Comparison of ENCODE assay signal across 13 cellular contexts in the genomic region with DNA sequence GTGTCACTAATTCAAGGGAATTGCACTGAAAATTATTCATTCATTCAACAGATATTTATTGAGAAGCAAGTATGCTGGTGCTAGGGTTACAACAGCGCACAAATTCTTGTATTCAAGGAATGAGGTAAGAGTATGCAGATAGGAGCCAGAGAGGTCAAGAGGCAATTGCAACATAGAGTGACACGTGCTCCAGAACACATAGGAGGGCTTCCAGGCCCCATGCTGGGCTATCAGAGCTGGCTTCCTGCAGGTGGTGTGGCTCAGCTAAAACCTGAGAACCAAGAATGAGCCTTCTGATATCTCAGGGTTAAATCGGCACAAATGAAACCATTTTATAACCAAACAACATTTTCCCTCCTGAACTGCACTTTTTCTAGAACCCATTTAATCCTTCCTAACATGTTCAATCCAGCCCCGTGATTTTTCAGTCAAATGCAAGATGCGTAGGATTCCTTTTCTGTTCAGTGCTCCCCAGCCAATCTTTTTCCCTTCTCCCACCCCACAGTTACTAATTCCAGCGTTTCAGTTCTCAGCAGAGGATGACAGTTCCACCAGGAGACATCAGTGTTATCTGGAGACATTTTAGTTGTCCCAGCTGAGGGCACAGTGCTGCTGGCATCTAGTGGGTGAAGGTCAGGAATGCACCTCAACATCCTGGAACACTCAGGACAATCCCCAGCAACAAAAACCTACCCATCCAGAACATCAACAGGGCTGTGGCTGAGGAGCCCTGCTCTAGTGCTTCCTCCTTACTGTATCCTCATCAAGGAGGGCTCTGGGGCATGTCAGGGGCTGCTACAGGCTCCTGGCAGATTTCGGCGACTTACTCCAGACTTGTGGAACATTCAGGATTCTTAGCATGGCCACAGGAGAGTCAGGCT. TPM values are rescaled to one million over a fixed set of nuclear protein-coding genes. Genes with fewer than 3 reads are reported as not detected.
DNase-seq lines count a peak whose midpoint lies in the region; ATAC-seq and TF ChIP-seq lines count a peak whose summit lies in the region.
"Had no signal": no experiment of that assay in that cellular context is flagged by ENCODE, and none has a peak within 500 bp of the region (broad histone marks: within the 10 kb centered on the region; RNA-seq: fewer than 3 reads in every experiment).

No MANE protein-coding gene starts in this region.

- H3K4me1 Mint-ChIP-seq in CD14-positive monocyte, result peaks cover 47% of the 10 kb centered on the region

- no peak overlapping the region for H3K4me3 Mint-ChIP-seq in CD14-positive monocyte
- H3K4me3 Mint-ChIP-seq: stimulated activated effector memory CD8-positive, alpha-beta T cell treated with anti-CD3 and anti-CD28 coated beads, Interleukin-12 subunit alpha, Interleukin-12 subunit beta, amount 100 ng/mL, for 72 hours had no signal

- DNase-seq in CD14-positive monocyte (ENCODE audit: low spot score) (no peak), HuH-7.5 (ENCODE audit: low spot score) (peak; percentile 64), RWPE2 (ENCODE audit: low spot score) (no peak), iPS DF 4.7 (ENCODE audit: extremely low read depth, low spot score) (peak; percentile 30), NCI-H187 treated with DMSO at 0.1 percent for 48 hours (lab: John Stamatoyannopoulos, UW) (no peak), pons (ENCODE audit: low spot score) (no peak), NCI-H128 (lab: John Stamatoyannopoulos, UW; ENCODE audit: unreplicated experiment) (no peak), NCI-H2107 treated with DMSO at 0.1 percent for 48 hours (lab: John Stamatoyannopoulos, UW; ENCODE audit: unreplicated experiment) (no peak)
- DNase-seq: BE2C, glutamatergic neuron, NCI-H1694 had no signal

- peaks cover 0 to 5% of the 10 kb centered on the region in 2 donors for H3K36me3 Mint-ChIP-seq in CD14-positive monocyte
- H3K36me3 Mint-ChIP-seq: stimulated activated effector memory CD8-positive, alpha-beta T cell treated with anti-CD3 and anti-CD28 coated beads, Interleukin-12 subunit alpha, Interleukin-12 subunit beta, amount 100 ng/mL, for 72 hours had no signal

- no peak for ATAC-seq in RWPE2 (ENCODE audit: low read depth)
- ATAC-seq: activated CD4-positive, CD25-positive, alpha-beta regulatory T cell treated with anti-CD3 and anti-CD28 coated beads, Interleukin-2, amount 50 U/mL, for 24 hours; stimulated activated effector memory CD8-positive, alpha-beta T cell treated with anti-CD3 and anti-CD28 coated beads, Interleukin-12 subunit alpha, Interleukin-12 subunit beta, amount 100 ng/mL, for 72 hours had no signal

- intact Hi-C loops in CD14-positive monocyte (cut with micrococcal nuclease), result no loop called here

- no peaks in the 10 kb centered on the region for H3K36me3 ChIP-seq in RWPE2 (ENCODE audit: low read depth)
- H3K36me3 ChIP-seq: BE2C had no signal

- H3K27me3 ChIP-seq in RWPE2 (ENCODE audit: insufficient read depth, poor library complexity, severe bottlenecking), result no peaks in the 10 kb centered on the region
- H3K27me3 ChIP-seq: BE2C had no signal

- H3K27ac Mint-ChIP-seq in CD14-positive monocyte, result peak overlapping the region; percentile 19 to 88 (median 69)
- H3K27ac Mint-ChIP-seq: stimulated activated effector memory CD8-positive, alpha-beta T cell treated with anti-CD3 and anti-CD28 coated beads, Interleukin-12 subunit alpha, Interleukin-12 subunit beta, amount 100 ng/mL, for 72 hours had no signal

- no peak for TF ChIP-seq CTCF in CD14-positive monocyte (IDR thresholded peaks at IDR 0.05)
- TF ChIP-seq CTCF in RWPE2 (IDR thresholded peaks at IDR 0.05; ENCODE audit: poor library complexity, severe bottlenecking), result peak; percentile 13

- H3K9me3 Mint-ChIP-seq in CD14-positive monocyte, result peaks cover 0 to 2% (median 0%) of the 10 kb centered on the region in 7 donors
- H3K9me3 Mint-ChIP-seq: stimulated activated effector memory CD8-positive, alpha-beta T cell treated with anti-CD3 and anti-CD28 coated beads, Interleukin-12 subunit alpha, Interleukin-12 subunit beta, amount 100 ng/mL, for 72 hours had no signal

- no peaks in the 10 kb centered on the region for H3K4me1 ChIP-seq in RWPE2 (ENCODE audit: insufficient read depth, poor library complexity, severe bottlenecking)
- H3K4me1 ChIP-seq: BE2C had no signal

- H3K9me3 ChIP-seq in RWPE2 (ENCODE audit: severe bottlenecking), result no peaks in the 10 kb centered on the region
- H3K9me3 ChIP-seq: BE2C had no signal

- H3K27me3 Mint-ChIP-seq in CD14-positive monocyte (ENCODE audit: low read depth in 3 of 3), result peaks cover 0 to 4% (median 0%) of the 10 kb centered on the region in 3 donors

- H3K27ac ChIP-seq in RWPE2 (ENCODE audit: poor library complexity, severe bottlenecking), result no peak overlapping the region

- H3K4me3 ChIP-seq in RWPE2 (ENCODE audit: severe bottlenecking), result no peak overlapping the region

RNA-seq across cellular contexts. Expression of a gene that starts 13.3 kb away (rescaled TPM):
- polyA plus RNA-seq in CD14-positive monocyte, result 10 to 100 TPM; 10.2 to 11.7 TPM

RNA-seq across cellular contexts. Expression of a gene that starts 23.0 kb away (rescaled TPM):
- 1 to 10 TPM; 3.1 to 3.6 TPM for polyA plus RNA-seq in CD14-positive monocyte

RNA-seq across cellular contexts. Expression of a gene that starts 39.9 kb away (rescaled TPM):
- 100 to 1,000 TPM; 145 to 181 TPM for polyA plus RNA-seq in CD14-positive monocyte

Comparison
In these comparisons a context has a peak if more than half of its experiments do, and no peak if none do; other contexts are left out.
1. DNase-seq: peak in HuH-7.5 (single experiment) and iPS DF 4.7 (single experiment); none in CD14-positive monocyte (single experiment), RWPE2 (single experiment), NCI-H187 treated with DMSO at 0.1 percent for 48 hours (single experiment), pons (single experiment), NCI-H128 (single experiment) and NCI-H2107 treated with DMSO at 0.1 percent for 48 hours (single experiment).